Comparison of ENCODE assay signal across 8 cellular contexts in the genomic region with DNA sequence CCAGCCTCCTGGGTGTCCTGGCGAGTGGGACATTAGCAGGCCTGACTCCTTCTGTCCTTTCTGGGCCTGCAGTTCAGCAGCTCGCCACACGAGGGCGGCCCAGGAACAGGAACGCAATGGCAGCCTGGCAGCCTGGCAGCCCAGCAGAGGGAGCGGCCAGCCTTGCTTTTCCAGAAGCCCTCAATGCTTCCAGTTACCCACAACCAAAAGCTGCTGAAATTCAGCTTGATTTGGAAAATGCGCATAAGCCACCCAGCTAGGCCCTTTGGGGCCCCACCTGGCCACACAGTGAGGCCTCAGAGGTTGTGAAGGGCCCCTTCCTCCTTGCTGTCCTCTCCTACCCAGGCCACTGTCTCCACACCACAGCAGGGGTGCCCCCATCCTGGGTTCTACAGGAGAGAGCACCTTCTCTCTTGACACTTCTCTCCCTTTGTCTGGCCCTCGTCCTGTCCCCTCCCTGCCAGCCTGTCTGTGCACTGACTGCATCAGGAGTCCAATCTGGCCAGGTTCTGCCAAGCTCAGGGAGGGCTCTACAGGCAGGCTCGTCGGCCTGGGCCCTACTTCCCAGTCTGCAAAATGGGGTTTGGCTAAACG.
DNase-seq lines count a peak whose midpoint lies in the region; ATAC-seq, FAIRE-seq and TF ChIP-seq lines count a peak whose summit lies in the region.

No MANE protein-coding gene starts in this region.

- H3K27ac ChIP-seq in IMR-90 (ENCODE audit: insufficient read depth, low read length) (no peak overlapping the region), neural cell (ENCODE audit: low read length) (peak overlapping the region; percentile 100)

- H3K9me2 ChIP-seq in neural cell (ENCODE audit: insufficient read depth, low read length) = no peaks in the 10 kb centered on the region

- no peak overlapping the region; the same call in 1 of the 2 replicates for H4K5ac ChIP-seq in IMR-90 (ENCODE audit: low read depth, low read length)

- H3K79me2 ChIP-seq in neural cell (replicated peaks; ENCODE audit: insufficient read depth, low read length) = no peaks in the 10 kb centered on the region

- H3K36me3 ChIP-seq in IMR-90 (ENCODE audit: control insufficient read depth, insufficient read depth, low read length) (no peaks in the 10 kb centered on the region), neural cell (ENCODE audit: insufficient read depth, low read length) (no peaks in the 10 kb centered on the region)

- H3K23ac ChIP-seq in IMR-90 (ENCODE audit: low read depth, low read length) = no peak overlapping the region

- no peak for TF ChIP-seq EP300 in neural cell (conservative IDR thresholded peaks at IDR 0.05; ENCODE audit: poor library complexity, severe bottlenecking)

- H4K20me1 ChIP-seq in IMR-90 (ENCODE audit: insufficient read depth, low read length) (no peaks in the 10 kb centered on the region), neural cell (ENCODE audit: insufficient read depth) (no peaks in the 10 kb centered on the region)

- intact Hi-C loops in IMR-90 (cut with micrococcal nuclease) = loop anchor here (1.0 to 10.0 kb wide), 5 partner anchors 85 to 647 kb away; a partner anchor contains a TSS

- no TSS peak for BruUV-seq in IMR-90 (replicated peaks; lab: Mats Ljungman, UMichigan)

- H3K18ac ChIP-seq in IMR-90 (ENCODE audit: low read depth, low read length) = no peak overlapping the region

- H3K4me3 ChIP-seq in IMR-90 (ENCODE audit: insufficient read depth, low read depth, low read length) = no peak overlapping the region
- H3K4me3 ChIP-seq in neural cell (ENCODE audit: low read length) = peak overlapping the region; percentile 55

- TF ChIP-seq RAD21 in IMR-90 (IDR thresholded peaks at IDR 0.05; ENCODE audit: low read length) (peak; percentile 100), neural cell (conservative IDR thresholded peaks at IDR 0.05) (peak; percentile 100)

- H3K4me2 ChIP-seq in IMR-90 (ENCODE audit: low read depth, low read length) = no peak overlapping the region
- peak overlapping the region; percentile 71 for H3K4me2 ChIP-seq in neural cell (ENCODE audit: low read length)

- H2BK5ac ChIP-seq in IMR-90 (ENCODE audit: low read depth, low read length, poor library complexity, severe bottlenecking) = no peak overlapping the region

- no peak overlapping the region for H3K14ac ChIP-seq in IMR-90 (replicated peaks; ENCODE audit: low read depth, low read length)

- no peak overlapping the region for H3K56ac ChIP-seq in IMR-90 (ENCODE audit: extremely low read depth, insufficient read depth, low read length)

- ATAC-seq in IMR-90 (ENCODE audit: low read depth) = peak; percentile 95
- ATAC-seq in GM21515 (IDR thresholded peaks at IDR 0.05; ENCODE audit: unreplicated experiment) = no peak

- H3K4me1 ChIP-seq in IMR-90 (ENCODE audit: control insufficient read depth, insufficient read depth, low read length) = no peaks in the 10 kb centered on the region; the same call in 1 of the 2 replicates

- 39% methylated on average over 5 of the region's 11 CpGs; no CpG with 5 or more reads in 1 of the 2 experiments for WGBS in IMR-90 (ENCODE audit: extremely low coverage in 2 of 2, insufficient read length in 1 of 2), 2 experiments

- H3K9me3 ChIP-seq in IMR-90 (ENCODE audit: control insufficient read depth, insufficient read depth, low read length) = no peaks in the 10 kb centered on the region
- H3K9me3 ChIP-seq in neural cell (ENCODE audit: low read length) = no peaks in the 10 kb centered on the region

- H4K8ac ChIP-seq in IMR-90 (ENCODE audit: low read depth in 2 of 2, low read length in 2 of 2) = no peak overlapping the region

- no peak overlapping the region for H3K9ac ChIP-seq in IMR-90 (ENCODE audit: low read depth, low read length)
- H3K9ac ChIP-seq in neural cell (ENCODE audit: low read length) = peak overlapping the region; percentile 95

- DNase-seq in EL = peak; percentile 80
- DNase-seq in IMR-90 = peak; percentile 72
- peak; percentile 60 for DNase-seq in RCC 7860 (ENCODE audit: low spot score)
- DNase-seq in activated T-helper 1 cell treated with anti-CD3 and anti-CD28 coated beads, Interleukin-2, amount 50 U/mL, for 16 hours (ENCODE audit: low read depth in 1 of 2, low spot score in 1 of 2) = peak; percentile 68 to 77
- DNase-seq in fibroblast of peridontal ligament (ENCODE audit: extremely low read depth) = peak; percentile 82
- peak; percentile 78 for DNase-seq in stimulated activated naive CD4-positive, alpha-beta T cell treated with Interleukin-2 at 50 U/mL for 16 hours (lab: John Stamatoyannopoulos, UW)

- peak overlapping the region; percentile 82 for H2AK9ac ChIP-seq in IMR-90 (replicated peaks; ENCODE audit: low read depth, low read length, poor library complexity)

- H2AFZ ChIP-seq in IMR-90 (replicated peaks; ENCODE audit: low read length, poor library complexity) (peak overlapping the region; percentile 78), neural cell (ENCODE audit: low read depth, low read length) (no peak overlapping the region)

- POLR2A ChIA-PET in IMR-90 (lab: Charles Lee; ENCODE audit: unreplicated experiment) = no interaction called here

- no peak overlapping the region for H2BK20ac ChIP-seq in IMR-90 (ENCODE audit: low read depth, low read length)

- no peak overlapping the region for H2BK120ac ChIP-seq in IMR-90 (ENCODE audit: low read depth, low read length)

- H3K27me3 ChIP-seq in IMR-90 (ENCODE audit: control insufficient read depth, insufficient read depth, low read length) = peaks cover 16% of the 10 kb centered on the region
- H3K27me3 ChIP-seq in neural cell (ENCODE audit: insufficient read depth, low read depth, low read length) = no peaks in the 10 kb centered on the region

- H3F3A ChIP-seq in neural cell (ENCODE audit: insufficient read depth, low read length, poor library complexity, severe bottlenecking) = peaks cover 20% of the 10 kb centered on the region

- H3K4ac ChIP-seq in IMR-90 (ENCODE audit: low read depth, low read length) = no peak overlapping the region

- TF ChIP-seq CTCF in IMR-90 (conservative IDR thresholded peaks at IDR 0.05; ENCODE audit: low read depth, low read length) (peak; percentile 100), neural cell (IDR thresholded peaks at IDR 0.05; ENCODE audit: poor library complexity, severe bottlenecking) (peak; percentile 100)

- peak; percentile 29 for FAIRE-seq in RCC 7860 (lab: Jason Lieb, UNC)

- no peak overlapping the region for H2BK15ac ChIP-seq in IMR-90 (ENCODE audit: low read depth, low read length)

- TF ChIP-seq POLR2A in IMR-90 (IDR thresholded peaks at IDR 0.05; ENCODE audit: low read depth, low read length) = peak; percentile 55; the same call in 1 of the 2 replicates

- no peak overlapping the region for H2AK5ac ChIP-seq in IMR-90 (ENCODE audit: low read depth, low read length)

- in situ Hi-C loops in IMR-90 (cut with MboI; ENCODE audit: low sequenced_read_pairs) = loop anchor here (5.0 to 25.0 kb wide), 2 partner anchors 85 to 645 kb away; a partner anchor contains a TSS

- no peaks in the 10 kb centered on the region for H3K9me1 ChIP-seq in IMR-90 (ENCODE audit: insufficient read depth, low read length)

- dilution Hi-C loops in IMR-90 (cut with HindIII; ENCODE audit: low sequenced_read_pairs, unreplicated experiment) = no loop called here

- no peak overlapping the region for H4K91ac ChIP-seq in IMR-90 (ENCODE audit: insufficient read depth, low read depth, low read length)

- H3K79me1 ChIP-seq in IMR-90 (ENCODE audit: low read depth in 1 of 2, low read length in 2 of 2) = no peaks in the 10 kb centered on the region

- CTCF ChIA-PET in IMR-90 (lab: Yijun Ruan, JAX) = interaction anchor here (0.6 to 9.2 kb wide), 14 partner anchors 10 to 247 kb away, joined by 3 to 108 read pairs (median 4); a partner anchor contains a TSS

TF ChIP-seq in IMR-90, 13 proteins besides CTCF, POLR2A, EP300 and RAD21 (continues in another document):
- TF ChIP-seq MAFK (IDR thresholded peaks at IDR 0.05; ENCODE audit: low read depth, low read length) (no peak), NFE2L2 (IDR thresholded peaks at IDR 0.05; ENCODE audit: low read depth, low read length) (0 out of 2 replicates have a peak, but pooled peaks have one; percentile 16), MXI1 (IDR thresholded peaks at IDR 0.05; ENCODE audit: borderline replicate concordance, low read depth, low read length) (no peak), RFX5 (IDR thresholded peaks at IDR 0.05; ENCODE audit: low read depth, low read length) (no peak), CEBPB (IDR thresholded peaks at IDR 0.05; ENCODE audit: low read depth, low read length) (no peak), MAZ (IDR thresholded peaks at IDR 0.05; ENCODE audit: borderline replicate concordance, low read depth, low read length) (peak; percentile 35; the same call in 1 of the 2 replicates), CHD1 (IDR thresholded peaks at IDR 0.05; ENCODE audit: low read depth, low read length) (no peak; the same call in 1 of the 2 replicates), SMC3 (IDR thresholded peaks at IDR 0.05; ENCODE audit: low read depth, low read length) (peak; percentile 98)

TF ChIP-seq in neural cell, 6 proteins besides CTCF, POLR2A, EP300 and RAD21 (continues in another document):
- TF ChIP-seq, protein P1, sequence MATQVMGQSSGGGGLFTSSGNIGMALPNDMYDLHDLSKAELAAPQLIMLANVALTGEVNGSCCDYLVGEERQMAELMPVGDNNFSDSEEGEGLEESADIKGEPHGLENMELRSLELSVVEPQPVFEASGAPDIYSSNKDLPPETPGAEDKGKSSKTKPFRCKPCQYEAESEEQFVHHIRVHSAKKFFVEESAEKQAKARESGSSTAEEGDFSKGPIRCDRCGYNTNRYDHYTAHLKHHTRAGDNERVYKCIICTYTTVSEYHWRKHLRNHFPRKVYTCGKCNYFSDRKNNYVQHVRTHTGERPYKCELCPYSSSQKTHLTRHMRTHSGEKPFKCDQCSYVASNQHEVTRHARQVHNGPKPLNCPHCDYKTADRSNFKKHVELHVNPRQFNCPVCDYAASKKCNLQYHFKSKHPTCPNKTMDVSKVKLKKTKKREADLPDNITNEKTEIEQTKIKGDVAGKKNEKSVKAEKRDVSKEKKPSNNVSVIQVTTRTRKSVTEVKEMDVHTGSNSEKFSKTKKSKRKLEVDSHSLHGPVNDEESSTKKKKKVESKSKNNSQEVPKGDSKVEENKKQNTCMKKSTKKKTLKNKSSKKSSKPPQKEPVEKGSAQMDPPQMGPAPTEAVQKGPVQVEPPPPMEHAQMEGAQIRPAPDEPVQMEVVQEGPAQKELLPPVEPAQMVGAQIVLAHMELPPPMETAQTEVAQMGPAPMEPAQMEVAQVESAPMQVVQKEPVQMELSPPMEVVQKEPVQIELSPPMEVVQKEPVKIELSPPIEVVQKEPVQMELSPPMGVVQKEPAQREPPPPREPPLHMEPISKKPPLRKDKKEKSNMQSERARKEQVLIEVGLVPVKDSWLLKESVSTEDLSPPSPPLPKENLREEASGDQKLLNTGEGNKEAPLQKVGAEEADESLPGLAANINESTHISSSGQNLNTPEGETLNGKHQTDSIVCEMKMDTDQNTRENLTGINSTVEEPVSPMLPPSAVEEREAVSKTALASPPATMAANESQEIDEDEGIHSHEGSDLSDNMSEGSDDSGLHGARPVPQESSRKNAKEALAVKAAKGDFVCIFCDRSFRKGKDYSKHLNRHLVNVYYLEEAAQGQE (IDR thresholded peaks at IDR 0.05; ENCODE audit: borderline replicate concordance) = no peak
- TF ChIP-seq POLR2AphosphoS5 (IDR thresholded peaks at IDR 0.05) = peak; percentile 43
- peak; percentile 14 for TF ChIP-seq TAF1 (IDR thresholded peaks at IDR 0.05; ENCODE audit: low read depth)
- no peak for TF ChIP-seq MXI1 (conservative IDR thresholded peaks at IDR 0.05; ENCODE audit: poor library complexity, severe bottlenecking)
